8 cellular contexts compared by ENCODE assay signal in the genomic region with DNA sequence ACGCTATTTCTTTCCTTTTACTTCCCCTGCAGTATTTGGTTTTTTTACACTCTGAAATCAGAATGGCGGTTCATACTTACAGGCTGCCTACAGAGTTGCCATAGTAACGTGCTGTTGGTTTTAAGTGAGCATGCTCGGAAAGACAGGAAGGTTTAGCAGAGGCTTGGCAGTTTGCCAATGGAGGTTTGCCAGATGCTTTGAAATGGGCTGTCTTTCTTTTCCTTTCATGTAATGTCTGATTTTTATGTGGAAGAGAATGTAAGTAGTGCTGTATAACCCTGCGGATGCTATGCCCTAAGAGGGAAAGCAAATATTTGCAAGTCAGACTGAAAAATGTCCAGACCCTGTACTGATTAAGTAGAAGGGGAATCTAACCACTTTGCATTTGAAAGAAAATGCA. TPM values are rescaled to one million over a fixed set of nuclear protein-coding genes. Genes with fewer than 3 reads are reported as not detected.
A peak's percentile ranks its signal among the peaks of the same experiment; 100 is the strongest.
DNase-seq lines count a peak whose midpoint lies in the region; ATAC-seq and TF ChIP-seq lines count a peak whose summit lies in the region.

No MANE protein-coding gene starts in this region.

- H3K27me3 ChIP-seq in heart right ventricle, result no peaks in the 10 kb centered on the region

- no peaks in the 10 kb centered on the region for H3K9me3 ChIP-seq in heart right ventricle

- H3K36me3 Mint-ChIP-seq in progenitor cell of endocrine pancreas (ENCODE audit: insufficient read depth), result peaks cover 16% of the 10 kb centered on the region

- H3K4me3 ChIP-seq in heart right ventricle, result peak overlapping the region in 4 of 10 donors; percentile 2 to 24 (median 8)

- H3K4me3 Mint-ChIP-seq in progenitor cell of endocrine pancreas (ENCODE audit: low read depth), result no peak overlapping the region

- H3K9me3 Mint-ChIP-seq in progenitor cell of endocrine pancreas (ENCODE audit: low read depth), result no peaks in the 10 kb centered on the region

- H3K36me3 ChIP-seq in heart right ventricle, result peaks cover 0 to 85% (median 18%) of the 10 kb centered on the region in 9 donors

- peak overlapping the region in 5 of 10 donors; percentile 3 to 50 (median 43) for H3K27ac ChIP-seq in heart right ventricle

- H3K4me1 Mint-ChIP-seq in progenitor cell of endocrine pancreas (ENCODE audit: low read depth), result peaks cover 8% of the 10 kb centered on the region

- ATAC-seq in HG02642 (IDR thresholded peaks at IDR 0.05; ENCODE audit: poor library complexity, unreplicated experiment), result peak; percentile 93
- ATAC-seq in heart right ventricle, result peak; percentile 73 to 97 (median 86)

- H3K4me1 ChIP-seq in heart right ventricle, result peaks cover 0 to 16% (median 12%) of the 10 kb centered on the region in 9 donors

- H3K27me3 Mint-ChIP-seq in progenitor cell of endocrine pancreas, result no peaks in the 10 kb centered on the region

- 6 to 11% methylated on average over 5 of the region's 5 CpGs for WGBS in heart right ventricle, 2 donors

- peak overlapping the region; percentile 71 for H3K27ac Mint-ChIP-seq in progenitor cell of endocrine pancreas

- TF ChIP-seq CTCF in heart right ventricle (IDR thresholded peaks at IDR 0.05) (no peak), progenitor cell of endocrine pancreas (IDR thresholded peaks at IDR 0.05; ENCODE audit: unreplicated experiment) (no peak)

- peak; percentile 79 for DNase-seq in GM04504 (ENCODE audit: low read depth)
- peak; percentile 100 for DNase-seq in NCI-H1092 treated with DMSO at 0.1 percent for 48 hours (lab: John Stamatoyannopoulos, UW)
- DNase-seq in SW480 (ENCODE audit: low spot score), result peak; percentile 81
- peak; percentile 98 for DNase-seq in amniotic epithelial cell (ENCODE audit: low read depth)
- DNase-seq in heart right ventricle, result peak; percentile 50 to 94
- no peak for DNase-seq in progenitor cell of endocrine pancreas (ENCODE audit: low spot score, unreplicated experiment)
- DNase-seq in ureter (ENCODE audit: low spot score), result peak; percentile 93

- intact Hi-C loops in heart right ventricle (cut with DNase I), result loop anchor here in 1 of 10 donors (5.0 kb wide), 1 partner anchor 34 kb away; the partner anchor contains the start of gene ARID4A

RNA-seq across cellular contexts. Expression of gene ARID4A, which starts 32.8 kb away (rescaled TPM):
- 10 to 100 TPM; 14.0 to 19.1 (median 17.3) TPM for total RNA-seq in heart right ventricle
- polyA plus RNA-seq in heart right ventricle, result 10 to 100 TPM in 1 of 2 donors, 1 to 10 TPM in 1; 2.7 to 18.7 TPM
- total RNA-seq in progenitor cell of endocrine pancreas, result 31.5 and 35.1 TPM in 2 replicates
- total RNA-seq in ureter, result 33.9 TPM
